ENCODE assay signal across 12 cellular contexts in genomic region chr2:29613792-29614266, GRCh38.
A peak's percentile ranks its signal among the peaks of the same experiment; 100 is the strongest.
DNase-seq lines count a peak whose midpoint lies in the region; ATAC-seq, FAIRE-seq and TF ChIP-seq lines count a peak whose summit lies in the region.
"Had no signal": no experiment of that assay in that cellular context is flagged by ENCODE, and none has a peak within 500 bp of the region (broad histone marks: within the 10 kb centered on the region; RNA-seq: fewer than 3 reads in every experiment).

No MANE protein-coding gene starts in this region.

- no peaks in the 10 kb centered on the region for H4K20me1 ChIP-seq in SK-N-SH (ENCODE audit: insufficient read depth)

- H3K4me1 ChIP-seq in SK-N-SH (ENCODE audit: control insufficient read depth in 1 of 2, insufficient read depth in 2 of 2, low read depth in 1 of 2, low read length in 1 of 2) = peaks cover 0 to 84% of the 10 kb centered on the region in 2 experiments; a peak in 2 of 4 replicates

- no peak overlapping the region for H3K4me2 ChIP-seq in SK-N-SH

- no peaks in the 10 kb centered on the region for H3K36me3 ChIP-seq in SK-N-SH (replicated peaks in 1 of 2; ENCODE audit: control insufficient read depth in 1 of 2, insufficient read depth in 2 of 2, low read length in 1 of 2)

- H3F3A ChIP-seq in SK-N-SH (replicated peaks; ENCODE audit: insufficient read depth) = no peaks in the 10 kb centered on the region

- no peak overlapping the region for H3K9ac ChIP-seq in SK-N-SH

- H3K9me3 ChIP-seq in SK-N-SH = no peaks in the 10 kb centered on the region
- H3K9me3 ChIP-seq: Caco-2 had no signal

- H3K79me2 ChIP-seq in SK-N-SH (ENCODE audit: insufficient read depth) = no peaks in the 10 kb centered on the region

- no peak for ATAC-seq in HG03521 (IDR thresholded peaks at IDR 0.05; ENCODE audit: unreplicated experiment)

- FAIRE-seq in urothelium cell line (lab: Jason Lieb, UNC) = peak; percentile 5
- no peak for FAIRE-seq in D721Med (lab: Jason Lieb, UNC)
- FAIRE-seq: A204.1 had no signal

- H3K27me3 ChIP-seq in SK-N-SH (ENCODE audit: insufficient read depth) = no peaks in the 10 kb centered on the region

- peak overlapping the region in 1 of 2 experiments; percentile 99; a peak in 2 of 4 replicates for H3K27ac ChIP-seq in SK-N-SH (ENCODE audit: low read depth in 2 of 2, low read length in 1 of 2)

- POLR2A ChIA-PET in SK-N-SH (lab: Yijun Ruan, JAX) = interaction anchor here (0.6 to 2.7 kb wide), 20 partner anchors 10 to 412 kb away, joined by 3 to 49 read pairs (median 4); partner anchors contain the start of gene ALK

- DNase-seq in ELF-1 (ENCODE audit: low read depth, low spot score) (peak; percentile 43), SK-N-SH (peak; percentile 84), left kidney (ENCODE audit: low read depth, low spot score) (peak; percentile 59), urothelium cell line (ENCODE audit: low spot score) (no peak), D721Med (ENCODE audit: insufficient read length, low spot score) (no peak)
- DNase-seq in activated CD4-positive, alpha-beta T cell treated with anti-CD3 and anti-CD28 coated beads for 48 hours = no peak
- DNase-seq: Caco-2; CD8-positive, alpha-beta memory T cell; DMS53; H7 had no signal

- WGBS in SK-N-SH (ENCODE audit: low lambda C conversion rate) = 29% methylated on average over 8 of the region's 8 CpGs

- H3K4me3 ChIP-seq in SK-N-SH (ENCODE audit: low read depth in 2 of 2, low read length in 1 of 2) = no peak overlapping the region

- TF ChIP-seq EP300 in SK-N-SH (IDR thresholded peaks at IDR 0.05; ENCODE audit: borderline replicate concordance in 1 of 2, low read depth in 1 of 2, low read length in 1 of 2) = peak in 1 of 2 experiments; percentile 100; a peak in 3 of 4 replicates

- CTCF ChIA-PET in SK-N-SH (lab: Yijun Ruan, JAX) = interaction anchor here (0.7 to 2.5 kb wide), 17 partner anchors 10 to 305 kb away, joined by 3 to 15 read pairs (median 4); no protein-coding TSS in a partner anchor

- H3K9me2 ChIP-seq in SK-N-SH = no peaks in the 10 kb centered on the region

- no peak for TF ChIP-seq CTCF in SK-N-SH (IDR thresholded peaks at IDR 0.05)
- TF ChIP-seq CTCF in D721Med (IDR thresholded peaks at IDR 0.05; ENCODE audit: insufficient read depth, missing control alignments) = no peak

- no peak overlapping the region for H2AFZ ChIP-seq in SK-N-SH (ENCODE audit: low read depth)

- TF ChIP-seq RAD21 in SK-N-SH (IDR thresholded peaks at IDR 0.05; ENCODE audit: low read length) = peak; percentile 64

TF ChIP-seq in SK-N-SH, 30 proteins besides CTCF, POLR2A, EP300 and RAD21 (continues in another document):
- TF ChIP-seq EZH2phosphoT487 (IDR thresholded peaks at IDR 0.05; ENCODE audit: borderline replicate concordance, low read depth) (no peak), YY1 (IDR thresholded peaks at IDR 0.05; ENCODE audit: low read depth) (no peak), TEAD4 (IDR thresholded peaks at IDR 0.05; ENCODE audit: borderline replicate concordance, insufficient read depth) (0 out of 2 replicates have a peak, but pooled peaks have one; percentile 38), FOXM1 (IDR thresholded peaks at IDR 0.05; ENCODE audit: low read depth) (no peak), TAF1 (IDR thresholded peaks at IDR 0.05; ENCODE audit: borderline replicate concordance, low read depth, low read length) (no peak), IRF3 (IDR thresholded peaks at IDR 0.05; ENCODE audit: low read depth, low read length) (no peak), TCF12 (IDR thresholded peaks at IDR 0.05) (peak; percentile 70), CHD2 (IDR thresholded peaks at IDR 0.05; ENCODE audit: low read length, partially characterized antibody) (peak; percentile 93), REST (IDR thresholded peaks at IDR 0.05; ENCODE audit: low read depth, low read length) (no peak), USF2 (IDR thresholded peaks at IDR 0.05; ENCODE audit: borderline replicate concordance, low read depth, low read length) (no peak), NRF1 (IDR thresholded peaks at IDR 0.05; ENCODE audit: low read depth, low read length) (no peak), NFIC (IDR thresholded peaks at IDR 0.05; ENCODE audit: borderline replicate concordance) (no peak), USF1 (IDR thresholded peaks at IDR 0.05; ENCODE audit: borderline replicate concordance, low read depth) (no peak), SMC3 (IDR thresholded peaks at IDR 0.05; ENCODE audit: low read depth, low read length) (peak; percentile 33; the same call in 1 of the 2 replicates), RFX5 (IDR thresholded peaks at IDR 0.05; ENCODE audit: low read length) (no peak), GABPA (IDR thresholded peaks at IDR 0.05; ENCODE audit: low read depth) (no peak), MAX (IDR thresholded peaks at IDR 0.05; ENCODE audit: low read depth) (no peak), FOSL2 (IDR thresholded peaks at IDR 0.05; ENCODE audit: borderline replicate concordance, low read depth) (no peak), GATA2 (CRISPR knock-in tag; IDR thresholded peaks at IDR 0.05) (peak; percentile 95), RXRA (IDR thresholded peaks at IDR 0.05; ENCODE audit: borderline replicate concordance, low read depth) (no peak), ZBTB33 (IDR thresholded peaks at IDR 0.05; ENCODE audit: borderline replicate concordance, low read depth) (no peak), POLR2AphosphoS5 (IDR thresholded peaks at IDR 0.05; ENCODE audit: low read depth, low read length) (peak; percentile 80), ELF1 (IDR thresholded peaks at IDR 0.05) (no peak)

Comparison
In these comparisons a context has a peak if more than half of its experiments do, and no peak if none do; other contexts are left out.
1. DNase-seq: peak in ELF-1 (single experiment), SK-N-SH (single experiment) and left kidney (single experiment); none in urothelium cell line (single experiment), activated CD4-positive, alpha-beta T cell treated with anti-CD3 and anti-CD28 coated beads for 48 hours (single experiment) and D721Med (single experiment).